ENCODE assay signal across 15 cellular contexts in genomic region chr1:245550702-245551008, GRCh38.
"Had no signal": no experiment of that assay in that cellular context is flagged by ENCODE, and none has a peak within 500 bp of the region (broad histone marks: within the 10 kb centered on the region; RNA-seq: fewer than 3 reads in every experiment).

No MANE protein-coding gene starts in this region.

- H3K27ac ChIP-seq: adrenal gland, gastrocnemius medialis, WERI-Rb-1 had no signal

- H3K36me3 Mint-ChIP-seq: activated naive CD4-positive, alpha-beta T cell treated with anti-CD3 and anti-CD28 coated beads, Interleukin-2, amount 50 U/mL, for 72 hours; naive thymus-derived CD8-positive, alpha-beta T cell; stimulated activated naive B cell treated with anti-CD40 and anti-IgM and Interleukin-4, amounts not matched to agents 10 μg/mL and 1 μg/mL and 100 μg/mL, for 72 hours had no signal

- H3K4me1 Mint-ChIP-seq: stimulated activated naive B cell treated with anti-CD40 and anti-IgM and Interleukin-4, amounts not matched to agents 10 μg/mL and 1 μg/mL and 100 μg/mL, for 72 hours had no signal

- H3K4me3 ChIP-seq: adrenal gland, gastrocnemius medialis had no signal

- H3K4me3 Mint-ChIP-seq: activated T-cell treated with anti-CD3 and anti-CD28 coated beads, Interleukin-2, amount 50 U/mL, for 72 hours; naive thymus-derived CD8-positive, alpha-beta T cell; stimulated activated naive B cell treated with anti-CD40 and anti-IgM and Interleukin-4, amounts not matched to agents 10 μg/mL and 1 μg/mL and 100 μg/mL, for 72 hours had no signal

- H3K27me3 ChIP-seq: gastrocnemius medialis had no signal

- H3K36me3 ChIP-seq: adrenal gland, gastrocnemius medialis, WERI-Rb-1 had no signal

- DNase-seq: activated CD4-positive, alpha-beta T cell treated with anti-CD3 and anti-CD28 coated beads, Interleukin-2, amount 50 U/mL, for 4 hours; activated gamma-delta T cell; activated T-cell treated with anti-CD3 and anti-CD28 coated beads, Interleukin-2, amount 50 U/mL, for 72 hours; adrenal gland; gastrocnemius medialis; head of caudate nucleus; mesendoderm; naive thymus-derived CD8-positive, alpha-beta T cell; nucleus accumbens; posterior cingulate gyrus; stimulated activated naive B cell treated with anti-CD40 and anti-IgM and Interleukin-4, amounts not matched to agents 10 μg/mL and 1 μg/mL and 100 μg/mL, for 72 hours; WERI-Rb-1 had no signal

- H3K27ac Mint-ChIP-seq: activated T-cell treated with anti-CD3 and anti-CD28 coated beads, Interleukin-2, amount 50 U/mL, for 72 hours; naive thymus-derived CD8-positive, alpha-beta T cell; stimulated activated naive B cell treated with anti-CD40 and anti-IgM and Interleukin-4, amounts not matched to agents 10 μg/mL and 1 μg/mL and 100 μg/mL, for 72 hours had no signal

- H3K9me3 Mint-ChIP-seq: activated naive CD4-positive, alpha-beta T cell treated with anti-CD3 and anti-CD28 coated beads, Interleukin-2, amount 50 U/mL, for 72 hours; activated T-cell treated with anti-CD3 and anti-CD28 coated beads, Interleukin-2, amount 50 U/mL, for 72 hours had no signal

- FAIRE-seq: astrocyte, bronchial epithelial cell had no signal

- H3K9me3 ChIP-seq: adrenal gland, gastrocnemius medialis had no signal

- H3K4me1 ChIP-seq: adrenal gland, gastrocnemius medialis had no signal

- ATAC-seq: activated naive CD4-positive, alpha-beta T cell treated with anti-CD3 and anti-CD28 coated beads, Interleukin-2, amount 50 U/mL, for 72 hours; activated T-cell treated with anti-CD3 and anti-CD28 coated beads, Interleukin-2, amount 50 U/mL, for 72 hours; gastrocnemius medialis; naive thymus-derived CD8-positive, alpha-beta T cell; stimulated activated naive B cell treated with anti-CD40 and anti-IgM and Interleukin-4, amounts not matched to agents 10 μg/mL and 1 μg/mL and 100 μg/mL, for 72 hours had no signal
